In the genomic region with DNA sequence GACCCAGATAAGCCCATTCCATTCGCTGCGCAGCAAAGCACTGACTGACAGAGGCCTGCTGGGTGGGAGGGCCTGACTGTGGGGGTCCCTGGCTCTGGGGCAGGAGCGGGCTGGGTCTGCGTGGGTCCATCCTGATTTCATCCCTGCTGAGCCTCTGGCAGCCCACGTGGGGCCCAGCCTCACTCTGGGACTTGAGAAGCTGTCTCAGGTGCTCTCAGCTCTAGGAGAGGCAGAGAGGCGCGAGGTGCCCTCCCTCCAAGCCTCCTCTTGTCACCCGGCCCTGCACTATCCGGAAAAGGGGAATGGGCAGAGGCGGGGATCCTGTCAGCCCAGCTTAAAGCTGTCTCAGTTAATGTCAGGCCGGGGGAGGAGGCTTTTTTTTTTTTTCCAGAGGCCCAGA, we compare ENCODE assay signal across 9 cellular contexts. TPM values are rescaled to one million over a fixed set of nuclear protein-coding genes. Genes with fewer than 3 reads are reported as not detected.
A peak's percentile ranks its signal among the peaks of the same experiment; 100 is the strongest.
DNase-seq lines count a peak whose midpoint lies in the region; TF ChIP-seq lines count a peak whose summit lies in the region.
"Had no signal": no experiment of that assay in that cellular context is flagged by ENCODE, and none has a peak within 500 bp of the region (broad histone marks: within the 10 kb centered on the region; RNA-seq: fewer than 3 reads in every experiment).

No MANE protein-coding gene starts in this region.

- H3K27me3 Mint-ChIP-seq in activated naive CD4-positive, alpha-beta T cell treated with anti-CD3 and anti-CD28 coated beads, Interleukin-2, amount 50 U/mL, for 24 hours: no peaks in the 10 kb centered on the region
- no peaks in the 10 kb centered on the region for H3K27me3 Mint-ChIP-seq in activated naive CD8-positive, alpha-beta T cell
- no peaks in the 10 kb centered on the region for H3K27me3 Mint-ChIP-seq in type B pancreatic cell

- peak overlapping the region; percentile 56 for H3K4me3 Mint-ChIP-seq in activated naive CD4-positive, alpha-beta T cell treated with anti-CD3 and anti-CD28 coated beads, Interleukin-2, amount 50 U/mL, for 24 hours
- H3K4me3 Mint-ChIP-seq in activated naive CD8-positive, alpha-beta T cell: peak overlapping the region; percentile 78
- H3K4me3 Mint-ChIP-seq in type B pancreatic cell: peak overlapping the region; percentile 82

- H3K27ac ChIP-seq in layer of hippocampus (ENCODE audit: low read depth, low read length): peak overlapping the region; percentile 30

- no peak overlapping the region for H3K27ac Mint-ChIP-seq in activated naive CD4-positive, alpha-beta T cell treated with anti-CD3 and anti-CD28 coated beads, Interleukin-2, amount 50 U/mL, for 24 hours
- H3K27ac Mint-ChIP-seq in activated naive CD8-positive, alpha-beta T cell: no peak overlapping the region
- H3K27ac Mint-ChIP-seq in type B pancreatic cell: no peak overlapping the region

- H3K36me3 Mint-ChIP-seq in activated naive CD4-positive, alpha-beta T cell treated with anti-CD3 and anti-CD28 coated beads, Interleukin-2, amount 50 U/mL, for 24 hours: no peaks in the 10 kb centered on the region
- no peaks in the 10 kb centered on the region for H3K36me3 Mint-ChIP-seq in activated naive CD8-positive, alpha-beta T cell
- H3K36me3 Mint-ChIP-seq in type B pancreatic cell: no peaks in the 10 kb centered on the region

- TF ChIP-seq CTCF in type B pancreatic cell (conservative IDR thresholded peaks at IDR 0.05): no peak

- no peaks in the 10 kb centered on the region for H3K9me3 Mint-ChIP-seq in activated naive CD4-positive, alpha-beta T cell treated with anti-CD3 and anti-CD28 coated beads, Interleukin-2, amount 50 U/mL, for 24 hours
- H3K9me3 Mint-ChIP-seq in activated naive CD8-positive, alpha-beta T cell (ENCODE audit: low read depth): no peaks in the 10 kb centered on the region
- H3K9me3 Mint-ChIP-seq in type B pancreatic cell: no peaks in the 10 kb centered on the region

- no peak for DNase-seq in activated naive CD4-positive, alpha-beta T cell treated with anti-CD3 and anti-CD28 coated beads, Interleukin-2, amount 50 U/mL, for 16 hours
- DNase-seq in type B pancreatic cell (ENCODE audit: extremely low spot score, unreplicated experiment) (no peak), COR-L47 (lab: John Stamatoyannopoulos, UW) (no peak), NK-92 (lab: John Stamatoyannopoulos, UW; ENCODE audit: unreplicated experiment) (no peak)
- DNase-seq in stimulated activated CD4-positive, alpha-beta T cell treated with anti-CD3 and anti-CD28 coated beads, Interleukin-2, amount 100 ng/mL, for 24 hours: no peak
- DNase-seq: SHP77 treated with DMSO at 0.1 percent for 48 hours had no signal

- no peaks in the 10 kb centered on the region for H3K27me3 ChIP-seq in layer of hippocampus (ENCODE audit: control insufficient read depth, insufficient read depth, low read length)

- H3K4me1 Mint-ChIP-seq in activated naive CD4-positive, alpha-beta T cell treated with anti-CD3 and anti-CD28 coated beads, Interleukin-2, amount 50 U/mL, for 24 hours: peaks cover 12% of the 10 kb centered on the region
- peaks cover 9% of the 10 kb centered on the region for H3K4me1 Mint-ChIP-seq in activated naive CD8-positive, alpha-beta T cell (ENCODE audit: low read depth)
- peaks cover 10% of the 10 kb centered on the region for H3K4me1 Mint-ChIP-seq in type B pancreatic cell (ENCODE audit: unreplicated experiment)

RNA-seq across cellular contexts. Expression of gene ABCB9, which starts 0.9 kb away (rescaled TPM):
- 6.7 and 9.6 TPM in 2 replicates for total RNA-seq in type B pancreatic cell (ENCODE audit: low replicate concordance)

RNA-seq across cellular contexts. Expression of gene OGFOD2, which starts 9.7 kb away (rescaled TPM):
- total RNA-seq in type B pancreatic cell (ENCODE audit: low replicate concordance): 17.0 and 24.1 TPM in 2 replicates

RNA-seq across cellular contexts. Expression of gene ARL6IP4, which starts 15.1 kb away (rescaled TPM):
- total RNA-seq in type B pancreatic cell (ENCODE audit: low replicate concordance): 140 and 146 TPM in 2 replicates
